Comparison of ENCODE assay signal across 9 cellular contexts in genomic region chr14:89589400-89590128, GRCh38.
DNase-seq lines count a peak whose midpoint lies in the region; ATAC-seq lines count a peak whose summit lies in the region.
"Had no signal": no experiment of that assay in that cellular context is flagged by ENCODE, and none has a peak within 500 bp of the region (broad histone marks: within the 10 kb centered on the region; RNA-seq: fewer than 3 reads in every experiment).

No MANE protein-coding gene starts in this region.

- no peaks in the 10 kb centered on the region for H4K20me1 ChIP-seq in Karpas-422 (ENCODE audit: insufficient read depth, low read depth, low read length)

- peak; percentile 43 for ATAC-seq in GM18858 (IDR thresholded peaks at IDR 0.05; ENCODE audit: unreplicated experiment)
- ATAC-seq in HG02642 (IDR thresholded peaks at IDR 0.05; ENCODE audit: poor library complexity, unreplicated experiment) = peak; percentile 74
- ATAC-seq in naive thymus-derived CD4-positive, alpha-beta T cell = peak; percentile 76
- no peak for ATAC-seq in HG03280 (IDR thresholded peaks at IDR 0.05; ENCODE audit: unreplicated experiment)
- ATAC-seq in HG02870 (IDR thresholded peaks at IDR 0.05; ENCODE audit: unreplicated experiment) = no peak

- no peak overlapping the region for H3K27ac ChIP-seq in naive thymus-derived CD4-positive, alpha-beta T cell (ENCODE audit: low read depth, low read length)
- no peak overlapping the region for H3K27ac ChIP-seq in Karpas-422 (ENCODE audit: low read length)

- H3K4me2 ChIP-seq in Karpas-422 (ENCODE audit: low read depth, low read length, poor library complexity, severe bottlenecking) = no peak overlapping the region

- peak overlapping the region in 6 of 10 donors; percentile 19 to 62 (median 44) for H3K4me3 Mint-ChIP-seq in naive thymus-derived CD4-positive, alpha-beta T cell

- peaks cover 9 to 72% (median 61%) of the 10 kb centered on the region in 5 donors for H3K36me3 Mint-ChIP-seq in naive thymus-derived CD4-positive, alpha-beta T cell

- H3K9me3 Mint-ChIP-seq in naive thymus-derived CD4-positive, alpha-beta T cell = peaks cover 5 to 27% (median 14%) of the 10 kb centered on the region in 11 donors

- POLR2A ChIA-PET in naive thymus-derived CD4-positive, alpha-beta T cell (lab: Charles Lee) = interaction anchor here (0.8 to 1.5 kb wide), 2 partner anchors 26 to 29 kb away, joined by 3 to 4 read pairs; no protein-coding TSS in a partner anchor

- H2AFZ ChIP-seq in Karpas-422 (ENCODE audit: low read length) = no peak overlapping the region

- no peaks in the 10 kb centered on the region for H3K79me2 ChIP-seq in Karpas-422 (ENCODE audit: low read length)

- peak overlapping the region in 8 of 9 donors; percentile 11 to 82 (median 62) for H3K27ac Mint-ChIP-seq in naive thymus-derived CD4-positive, alpha-beta T cell

- DNase-seq in SKM-1 treated with dmso at 0.1 percent for 144 hours (lab: John Stamatoyannopoulos, UW; ENCODE audit: unreplicated experiment) (peak; percentile 50), mesenteric fat pad (ENCODE audit: low spot score) (no peak), Karpas-422 (no peak)
- no peak for DNase-seq in naive thymus-derived CD4-positive, alpha-beta T cell
- DNase-seq: NCI-H2029 treated with DMSO at 0.1 percent for 48 hours had no signal

- no peak overlapping the region for H3K9ac ChIP-seq in Karpas-422 (ENCODE audit: low read length)

- no peaks in the 10 kb centered on the region for H3K9me2 ChIP-seq in Karpas-422 (replicated peaks; ENCODE audit: insufficient read depth, low read length)

- CTCF ChIA-PET in naive thymus-derived CD4-positive, alpha-beta T cell (lab: Charles Lee) = no interaction called here

- peaks cover 0 to 12% (median 0%) of the 10 kb centered on the region in 3 experiments for H3K9me3 ChIP-seq in naive thymus-derived CD4-positive, alpha-beta T cell (ENCODE audit: control insufficient read depth in 2 of 3, low read length in 3 of 3)
- no peaks in the 10 kb centered on the region for H3K9me3 ChIP-seq in Karpas-422 (ENCODE audit: low read length)

- H3K4me3 ChIP-seq in naive thymus-derived CD4-positive, alpha-beta T cell (ENCODE audit: low read length) = no peak overlapping the region
- no peak overlapping the region for H3K4me3 ChIP-seq in Karpas-422 (ENCODE audit: low read length)

- intact Hi-C loops in naive thymus-derived CD4-positive, alpha-beta T cell (cut with micrococcal nuclease) = no loop called here

- H3K27me3 Mint-ChIP-seq in naive thymus-derived CD4-positive, alpha-beta T cell = no peaks in the 10 kb centered on the region

- H3K36me3 ChIP-seq in naive thymus-derived CD4-positive, alpha-beta T cell (ENCODE audit: control insufficient read depth in 2 of 3, insufficient read depth in 3 of 3, low read length in 3 of 3) = peaks cover 0 to 3% (median 0%) of the 10 kb centered on the region in 3 experiments
- H3K36me3 ChIP-seq in Karpas-422 (ENCODE audit: insufficient read depth, low read length) = no peaks in the 10 kb centered on the region

- no peaks in the 10 kb centered on the region for H3K27me3 ChIP-seq in naive thymus-derived CD4-positive, alpha-beta T cell (ENCODE audit: control insufficient read depth in 2 of 2, insufficient read depth in 2 of 2, low read length in 2 of 2)
- H3K27me3 ChIP-seq in Karpas-422 (ENCODE audit: low read length) = no peaks in the 10 kb centered on the region

- H3K4me1 ChIP-seq in naive thymus-derived CD4-positive, alpha-beta T cell (ENCODE audit: control insufficient read depth in 2 of 2, insufficient read depth in 2 of 2, low read length in 2 of 2) = peaks cover 9 to 29% of the 10 kb centered on the region in 2 donors
- H3K4me1 ChIP-seq in Karpas-422 (ENCODE audit: low read length) = no peaks in the 10 kb centered on the region

- H3K4me1 Mint-ChIP-seq in naive thymus-derived CD4-positive, alpha-beta T cell = peaks cover 57 to 87% (median 79%) of the 10 kb centered on the region in 7 donors

Comparison
In these comparisons a context has a peak if more than half of its experiments do, and no peak if none do; other contexts are left out.
1. ATAC-seq: peak in GM18858 (single experiment), HG02642 (single experiment) and naive thymus-derived CD4-positive, alpha-beta T cell (single experiment); none in HG03280 (single experiment) and HG02870 (single experiment).